Comparison of ENCODE assay signal across 14 cellular contexts in the genomic region with DNA sequence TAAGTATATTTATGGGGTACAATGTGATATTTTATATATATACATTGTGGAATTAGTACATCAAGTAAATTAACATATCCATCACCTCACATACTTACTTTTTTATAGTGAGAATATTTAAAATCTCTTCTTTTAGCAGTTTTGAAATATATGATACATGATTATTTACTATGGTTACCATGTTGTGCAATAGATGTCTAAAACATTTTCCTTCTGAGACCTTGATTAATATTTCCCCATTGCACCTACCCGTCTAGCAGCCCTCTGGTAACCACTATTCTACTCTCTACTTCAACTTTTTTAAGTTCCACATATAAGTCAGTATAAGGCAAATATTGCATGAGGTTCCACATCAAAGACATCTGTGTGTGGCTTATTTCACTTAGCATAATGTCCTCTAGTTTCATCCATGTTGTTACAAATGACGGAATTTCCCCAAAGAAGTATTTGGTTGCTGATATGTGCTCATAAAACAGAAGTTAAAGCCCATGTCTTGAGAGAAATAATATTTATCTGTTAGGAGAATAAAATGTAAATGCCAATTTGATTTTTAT. TPM values are rescaled to one million over a fixed set of nuclear protein-coding genes. Genes with fewer than 3 reads are reported as not detected.
A peak's percentile ranks its signal among the peaks of the same experiment; 100 is the strongest.
DNase-seq lines count a peak whose midpoint lies in the region; ATAC-seq and TF ChIP-seq lines count a peak whose summit lies in the region.
"Had no signal": no experiment of that assay in that cellular context is flagged by ENCODE, and none has a peak within 500 bp of the region (broad histone marks: within the 10 kb centered on the region; RNA-seq: fewer than 3 reads in every experiment).

No MANE protein-coding gene starts in this region.

- H3K36me3 ChIP-seq in PC-3 (ENCODE audit: low read depth, low read length) (no peaks in the 10 kb centered on the region; the same call in 1 of the 2 replicates), transverse colon (no peaks in the 10 kb centered on the region)

- WGBS in transverse colon (ENCODE audit: low coverage in 1 of 2), 2 donors, result 78 to 83% methylated on average over 2 of the region's 2 CpGs

- H3K27me3 ChIP-seq in PC-3 (ENCODE audit: low read length), result no peaks in the 10 kb centered on the region
- H3K27me3 ChIP-seq in transverse colon, result no peaks in the 10 kb centered on the region
- H3K27me3 ChIP-seq: sigmoid colon, SJSA1 had no signal

- H3K79me2 ChIP-seq in PC-3 (ENCODE audit: low read length), result no peaks in the 10 kb centered on the region

- CTCF ChIA-PET in PC-3 (lab: Charles Lee), result no interaction called here

- intact Hi-C loops in PC-3 (cut with micrococcal nuclease), result loop anchor here (10.0 kb wide), 1 partner anchor 315 kb away; no protein-coding TSS in a partner anchor
- intact Hi-C loops in transverse colon (cut with DNase I; ENCODE audit: low total_unique reads), result no loop called here

- H3K9me2 ChIP-seq in PC-3 (replicated peaks; ENCODE audit: low read length), result no peaks in the 10 kb centered on the region

- no TSS peak for BruUV-seq in PC-3 (replicated peaks; lab: Mats Ljungman, UMichigan)

- no peak for DNase-seq in activated CD4-positive, CD25-positive, alpha-beta regulatory T cell treated with anti-CD3 and anti-CD28 coated beads, Interleukin-2, amount 50 U/mL, for 72 hours
- DNase-seq in NOMO-1 (lab: John Stamatoyannopoulos, UW; ENCODE audit: unreplicated experiment in 2 of 2) (peak; percentile 53 to 84), PC-3 (no peak), NCI-H2029 treated with DMSO at 0.1 percent for 48 hours (lab: John Stamatoyannopoulos, UW) (no peak), transverse colon (no peak)
- DNase-seq in stimulated activated naive CD8-positive, alpha-beta T cell treated with anti-CD3 and anti-CD28 coated beads, Interleukin-15, Interleukin-2, amounts not matched to agents 100 U/mL and 50 U/mL, for 24 hours, result no peak
- DNase-seq: 8988T, Calu3, NCI-H774, sigmoid colon had no signal

- H3K4me3 ChIP-seq in PC-3 (ENCODE audit: low read length) (no peak overlapping the region), transverse colon (no peak overlapping the region)
- H3K4me3 ChIP-seq: sigmoid colon, SJSA1, thoracic aorta had no signal

- H3K9ac ChIP-seq in PC-3 (ENCODE audit: low read length), result no peak overlapping the region

- H2AFZ ChIP-seq in PC-3 (ENCODE audit: low read length), result no peak overlapping the region

- in situ Hi-C loops in transverse colon (cut with MboI; ENCODE audit: low pct_ligation_motif_present in 1 of 4, low pct_unique_long_range_greater_than_20kb in 1 of 4, low sequenced_read_pairs in 3 of 4), result loop anchor here in 1 of 4 donors (10.0 to 25.0 kb wide), 2 partner anchors 405 to 718 kb away; no protein-coding TSS in a partner anchor

- no peak overlapping the region for H3K27ac ChIP-seq in PC-3 (ENCODE audit: low read length)
- no peak overlapping the region for H3K27ac ChIP-seq in transverse colon
- H3K27ac ChIP-seq: sigmoid colon, SJSA1, thoracic aorta had no signal

- no peak for TF ChIP-seq POLR2A in transverse colon (IDR thresholded peaks at IDR 0.05)

- no peaks in the 10 kb centered on the region for H4K20me1 ChIP-seq in PC-3 (ENCODE audit: low read length)

- POLR2A ChIA-PET in PC-3 (lab: Charles Lee; ENCODE audit: unreplicated experiment), result no interaction called here

- TF ChIP-seq CTCF in PC-3 (conservative IDR thresholded peaks at IDR 0.05; ENCODE audit: low read depth, low read length) (no peak), transverse colon (IDR thresholded peaks at IDR 0.05) (no peak)

- H3K9me3 ChIP-seq in PC-3 (ENCODE audit: low read length) (no peaks in the 10 kb centered on the region), transverse colon (no peaks in the 10 kb centered on the region)
- H3K9me3 ChIP-seq: sigmoid colon, SJSA1, thoracic aorta had no signal

- H3K4me1 ChIP-seq in PC-3 (ENCODE audit: insufficient read depth, low read length), result peaks cover 11% of the 10 kb centered on the region
- peaks cover 0 to 4% (median under 1%) of the 10 kb centered on the region in 4 donors for H3K4me1 ChIP-seq in transverse colon
- H3K4me1 ChIP-seq: SJSA1 had no signal

- H3F3A ChIP-seq in PC-3 (ENCODE audit: low read length, unreplicated experiment), result no peaks in the 10 kb centered on the region

- no peak overlapping the region for H3K4me2 ChIP-seq in PC-3 (ENCODE audit: low read length)

- ATAC-seq in activated CD4-positive, CD25-positive, alpha-beta regulatory T cell treated with anti-CD3 and anti-CD28 coated beads, Interleukin-2, amount 50 U/mL, for 24 hours, result peak; percentile 65 to 75
- ATAC-seq in HG02852 (IDR thresholded peaks at IDR 0.05; ENCODE audit: unreplicated experiment) (peak; percentile 76), PC-3 (no peak)
- ATAC-seq in stimulated activated naive CD8-positive, alpha-beta T cell treated with anti-CD3 and anti-CD28 coated beads, Interleukin-15, Interleukin-2, amounts not matched to agents 100 U/mL and 50 U/mL, for 24 hours, result peak; percentile 62

- TF ChIP-seq EP300 in transverse colon (IDR thresholded peaks at IDR 0.05; ENCODE audit: low read depth), result no peak

RNA-seq across cellular contexts. Expression of a gene that starts 29.6 kb away (rescaled TPM):
- total RNA-seq in PC-3 (2014; rRNA removed) (63.0 and 70.2 TPM in 2 replicates), transverse colon (100 to 1,000 TPM in 3 of 4 donors, 10 to 100 TPM in 1; 92.4 to 333 (median 176) TPM)

RNA-seq across cellular contexts. Expression of a gene that starts 40.7 kb away (rescaled TPM):
- total RNA-seq in PC-3 (2014; rRNA removed) (11.6 and 12.6 TPM in 2 replicates), transverse colon (1 to 10 TPM; 2.2 to 8.1 (median 2.9) TPM)

Comparison
In these comparisons a context has a peak if more than half of its experiments do, and no peak if none do; other contexts are left out.
1. DNase-seq: peak in NOMO-1 (2 of 2); none in activated CD4-positive, CD25-positive, alpha-beta regulatory T cell treated with anti-CD3 and anti-CD28 coated beads, Interleukin-2, amount 50 U/mL, for 72 hours (single experiment), stimulated activated naive CD8-positive, alpha-beta T cell treated with anti-CD3 and anti-CD28 coated beads, Interleukin-15, Interleukin-2, amounts not matched to agents 100 U/mL and 50 U/mL, for 24 hours (single experiment), PC-3 (single experiment), NCI-H2029 treated with DMSO at 0.1 percent for 48 hours (single experiment) and transverse colon (single experiment).